In the genomic region with DNA sequence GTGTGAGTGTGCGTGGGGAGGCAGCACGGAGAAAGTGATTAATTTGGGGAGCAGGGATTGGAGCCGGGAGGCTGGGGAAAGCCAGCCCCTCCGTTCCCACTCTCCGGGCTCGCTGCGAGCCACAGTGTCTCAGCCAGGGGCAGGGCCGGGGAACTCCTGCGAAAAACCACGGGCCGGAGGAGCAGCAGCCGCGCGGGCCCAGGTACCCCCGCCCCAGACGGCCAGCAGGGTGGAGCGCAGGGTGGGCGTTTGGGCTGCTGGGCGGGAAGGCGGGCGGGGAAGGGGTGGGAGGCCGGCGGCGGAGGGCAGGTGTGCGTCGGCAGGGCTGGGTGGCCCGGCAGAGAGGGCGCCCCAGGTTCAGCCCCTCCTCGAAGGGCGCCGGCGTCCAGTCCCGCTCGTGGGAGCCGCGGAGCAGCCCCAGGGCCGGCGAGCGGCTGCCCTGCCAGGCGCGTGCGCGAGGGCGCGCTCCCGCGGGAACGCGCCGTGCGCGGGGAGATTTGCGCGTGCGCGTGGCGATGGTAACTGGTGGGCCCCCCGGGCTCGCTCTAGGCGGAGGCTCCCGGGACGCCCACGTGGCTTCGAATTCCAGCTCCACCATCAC, we compare ENCODE assay signal across 9 cellular contexts. TPM values are rescaled to one million over a fixed set of nuclear protein-coding genes. Genes with fewer than 3 reads are reported as not detected.
A peak's percentile ranks its signal among the peaks of the same experiment; 100 is the strongest.
DNase-seq lines count a peak whose midpoint lies in the region; ATAC-seq and TF ChIP-seq lines count a peak whose summit lies in the region.
"Had no signal": no experiment of that assay in that cellular context is flagged by ENCODE, and none has a peak within 500 bp of the region (broad histone marks: within the 10 kb centered on the region; RNA-seq: fewer than 3 reads in every experiment).

No MANE protein-coding gene starts in this region.

- H3K27me3 ChIP-seq in fibroblast of lung (ENCODE audit: control insufficient read depth, insufficient read depth, low read length) (no peaks in the 10 kb centered on the region), rectal smooth muscle tissue (ENCODE audit: control insufficient read depth, insufficient read depth, low read length) (peaks cover 2% of the 10 kb centered on the region)

- no peak overlapping the region for H2AFZ ChIP-seq in fibroblast of lung (ENCODE audit: low read length)

- H3K27ac ChIP-seq in fibroblast of lung (ENCODE audit: insufficient read depth, low read length) (no peak overlapping the region), rectal smooth muscle tissue (ENCODE audit: low read depth, low read length) (no peak overlapping the region)

- DNase-seq in fibroblast of lung (ENCODE audit: low read depth in 2 of 2) (no peak), medulla oblongata (ENCODE audit: extremely low spot score) (no peak), DMS79 treated with DMSO at 0.1 percent for 48 hours (lab: John Stamatoyannopoulos, UW) (no peak), amniotic stem cell (lab: John Stamatoyannopoulos, UW) (no peak)
- no peak for DNase-seq in stimulated activated CD4-positive, alpha-beta T cell treated with anti-CD3 and anti-CD28 coated beads, Interleukin-1b, Interleukin-23, amount 100 ng/mL, for 48 hours

- TF ChIP-seq CTCF in fibroblast of lung (conservative IDR thresholded peaks at IDR 0.05 in 1 of 2, IDR thresholded peaks at IDR 0.05 in 1 of 2; ENCODE audit: low read depth in 1 of 2, low read length in 2 of 2), result no peak

- H3K4me3 ChIP-seq in fibroblast of lung (replicated peaks in 1 of 4; ENCODE audit: control extremely low read depth in 1 of 4, insufficient read depth in 1 of 4, low read depth in 3 of 4, low read length in 4 of 4), result peak overlapping the region in 2 of 4 experiments; percentile 36 to 64
- peak overlapping the region; percentile 52 for H3K4me3 ChIP-seq in rectal smooth muscle tissue (ENCODE audit: low read length)

- peak overlapping the region; percentile 59 for H3K4me2 ChIP-seq in fibroblast of lung (ENCODE audit: extremely low read depth, insufficient read depth, low read length)

- H3K4me1 ChIP-seq in fibroblast of lung (ENCODE audit: control insufficient read depth, extremely low read depth, insufficient read depth, low read length), result no peaks in the 10 kb centered on the region
- no peaks in the 10 kb centered on the region for H3K4me1 ChIP-seq in rectal smooth muscle tissue (ENCODE audit: control insufficient read depth, insufficient read depth, low read length)

- H3K36me3 ChIP-seq in fibroblast of lung (ENCODE audit: control insufficient read depth, insufficient read depth, low read length) (no peaks in the 10 kb centered on the region), rectal smooth muscle tissue (ENCODE audit: control insufficient read depth, insufficient read depth, low read length) (no peaks in the 10 kb centered on the region)

- ATAC-seq in GM18502 (IDR thresholded peaks at IDR 0.05; ENCODE audit: poor library complexity, unreplicated experiment) (peak; percentile 59), HG03432 (IDR thresholded peaks at IDR 0.05; ENCODE audit: unreplicated experiment) (peak; percentile 42)

- H3K9me3 ChIP-seq in fibroblast of lung (ENCODE audit: control insufficient read depth, insufficient read depth, low read depth, low read length), result no peaks in the 10 kb centered on the region

- no peaks in the 10 kb centered on the region for H4K20me1 ChIP-seq in fibroblast of lung (ENCODE audit: control insufficient read depth, extremely low read depth, insufficient read depth, low read length)

- H3K79me2 ChIP-seq in fibroblast of lung (ENCODE audit: control insufficient read depth, insufficient read depth, low read length), result no peaks in the 10 kb centered on the region

- no peak overlapping the region for H3K9ac ChIP-seq in fibroblast of lung (ENCODE audit: insufficient read depth, low read length)
- no peak overlapping the region for H3K9ac ChIP-seq in rectal smooth muscle tissue (ENCODE audit: low read length)

RNA-seq across cellular contexts. Expression of a gene that starts 1.4 kb away (rescaled TPM):
- total RNA-seq in fibroblast of lung, result 0.33 and 2.1 TPM in 2 replicates
- polyA plus RNA-seq in fibroblast of lung, result 0.01 and 0.07 TPM in 2 replicates
- 0.17 TPM in 1 of 2 replicates, not detected in the other for polyA plus RNA-seq in fibroblast of lung (2012)
- not detected in 2 replicates for polyA minus RNA-seq in fibroblast of lung (ENCODE audit: low replicate concordance)
- total RNA-seq: endothelial cell of umbilical vein had no signal
- polyA plus RNA-seq: endothelial cell of umbilical vein had no signal
